22 cellular contexts compared by ENCODE assay signal in the genomic region with DNA sequence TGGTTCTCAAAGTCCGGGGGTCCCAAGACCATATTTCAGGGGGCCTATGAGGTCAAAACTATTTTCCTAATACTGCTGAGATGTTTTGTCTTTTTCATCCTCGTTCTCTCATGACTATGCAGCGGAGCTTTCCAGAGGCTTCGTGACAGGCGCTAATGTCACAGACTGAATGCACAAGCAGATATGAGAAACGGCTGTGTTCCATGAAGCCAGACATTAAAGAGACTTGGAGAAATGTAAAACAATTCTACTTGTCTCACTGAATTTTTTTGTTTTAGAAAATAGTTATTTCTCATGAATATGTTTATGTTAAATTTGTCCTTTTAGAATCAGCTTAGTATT. TPM values are rescaled to one million over a fixed set of nuclear protein-coding genes. Genes with fewer than 3 reads are reported as not detected.
A peak's percentile ranks its signal among the peaks of the same experiment; 100 is the strongest.
DNase-seq lines count a peak whose midpoint lies in the region; ATAC-seq and TF ChIP-seq lines count a peak whose summit lies in the region.
"Had no signal": no experiment of that assay in that cellular context is flagged by ENCODE, and none has a peak within 500 bp of the region (broad histone marks: within the 10 kb centered on the region; RNA-seq: fewer than 3 reads in every experiment).

No MANE protein-coding gene starts in this region.

- H2AFZ ChIP-seq in Karpas-422 (ENCODE audit: low read length): 0 out of 2 replicates have a peak overlapping the region, but pooled peaks have one; percentile 78
- no peak overlapping the region for H2AFZ ChIP-seq in osteoblast (ENCODE audit: low read length)
- H2AFZ ChIP-seq: GM23338 had no signal

- H3K27me3 ChIP-seq in BLaER1: no peaks in the 10 kb centered on the region
- no peaks in the 10 kb centered on the region for H3K27me3 ChIP-seq in Karpas-422 (ENCODE audit: low read length)
- H3K27me3 ChIP-seq in osteoblast (ENCODE audit: insufficient read depth, low read length): no peaks in the 10 kb centered on the region
- H3K27me3 ChIP-seq: MG63, SJCRH30 had no signal

- H3K27ac ChIP-seq in BLaER1 (no peak overlapping the region), Karpas-422 (ENCODE audit: low read length) (peak overlapping the region; percentile 68), cingulate gyrus (ENCODE audit: low read depth, low read length) (peak overlapping the region; percentile 39), osteoblast (ENCODE audit: low read depth, low read length) (no peak overlapping the region)
- H3K27ac ChIP-seq: SJCRH30 had no signal

- H4K20me1 ChIP-seq in BLaER1: no peaks in the 10 kb centered on the region
- H4K20me1 ChIP-seq in Karpas-422 (ENCODE audit: insufficient read depth, low read depth, low read length): no peaks in the 10 kb centered on the region
- no peaks in the 10 kb centered on the region for H4K20me1 ChIP-seq in osteoblast (ENCODE audit: insufficient read depth, low read length)

- H3K4me1 ChIP-seq in BLaER1 (peaks cover 70% of the 10 kb centered on the region), Karpas-422 (ENCODE audit: low read length) (peaks cover 70% of the 10 kb centered on the region), osteoblast (ENCODE audit: insufficient read depth, low read length) (peaks cover 28% of the 10 kb centered on the region)

- DNase-seq in Karpas-422 (no peak), osteoblast (ENCODE audit: insufficient read length, low spot score, missing footprints) (no peak), OCI-M1 (lab: John Stamatoyannopoulos, UW) (no peak)
- DNase-seq in activated T-cell treated with anti-CD3 and anti-CD28 coated beads, Interleukin-2, amount 50 U/mL, for 48 hours: no peak
- DNase-seq: CD4-positive, alpha-beta T cell; COR-L47; DMS79; MG63; NCI-H1694 treated with DMSO at 0.1 percent for 48 hours; NCI-H2081 treated with DMSO at 0.1 percent for 48 hours; NCI-H446 treated with DMSO at 0.1 percent for 48 hours; NCI-H526 treated with DMSO at 0.1 percent for 48 hours; NK-92 treated with Interleukin-12 subunit alpha and Interleukin-12 subunit beta, amount 100 ng/mL, for 24 hours had no signal

- H3K9ac ChIP-seq in BLaER1: no peak overlapping the region
- H3K9ac ChIP-seq in Karpas-422 (ENCODE audit: low read length): peak overlapping the region; percentile 47

- peaks cover 15% of the 10 kb centered on the region for H3K36me3 ChIP-seq in BLaER1
- H3K36me3 ChIP-seq in Karpas-422 (ENCODE audit: insufficient read depth, low read length): 0 out of 2 replicates have a peak, but pooled peaks cover 3% of the 10 kb centered on the region
- peaks cover 4% of the 10 kb centered on the region for H3K36me3 ChIP-seq in osteoblast (ENCODE audit: insufficient read depth, low read length)
- H3K36me3 ChIP-seq: HAP-1, MG63, SJCRH30 had no signal

- no peak for ATAC-seq in GM19324 (IDR thresholded peaks at IDR 0.05; ENCODE audit: low FRiP score, unreplicated experiment)
- ATAC-seq: GM23338 had no signal

- H3K79me2 ChIP-seq in Karpas-422 (ENCODE audit: low read length) (no peaks in the 10 kb centered on the region), osteoblast (ENCODE audit: insufficient read depth, low read length) (no peaks in the 10 kb centered on the region)

- TF ChIP-seq CTCF in osteoblast (IDR thresholded peaks at IDR 0.05; ENCODE audit: extremely low read depth, low read depth, low read length): no peak

- H3K9me3 ChIP-seq in BLaER1: peaks cover 2% of the 10 kb centered on the region
- no peaks in the 10 kb centered on the region for H3K9me3 ChIP-seq in Karpas-422 (ENCODE audit: low read length)
- H3K9me3 ChIP-seq in osteoblast (ENCODE audit: low read depth, low read length): no peaks in the 10 kb centered on the region
- H3K9me3 ChIP-seq: HAP-1, MG63, SJCRH30 had no signal

- H3K4me3 ChIP-seq in BLaER1: no peak overlapping the region
- H3K4me3 ChIP-seq in Karpas-422 (ENCODE audit: low read length): peak overlapping the region; percentile 50; the same call in 1 of the 2 replicates
- no peak overlapping the region for H3K4me3 ChIP-seq in osteoblast (ENCODE audit: insufficient read depth, low read length)
- H3K4me3 ChIP-seq: GM23338, HAP-1, MG63, SJCRH30 had no signal

- H3K4me2 ChIP-seq in BLaER1 (peak overlapping the region; percentile 41), Karpas-422 (ENCODE audit: low read depth, low read length, poor library complexity, severe bottlenecking) (peak overlapping the region; percentile 68), osteoblast (ENCODE audit: insufficient read depth, low read length) (peak overlapping the region; percentile 49)
- H3K4me2 ChIP-seq: GM23338 had no signal

- H3K9me2 ChIP-seq in Karpas-422 (replicated peaks; ENCODE audit: insufficient read depth, low read length): no peaks in the 10 kb centered on the region

RNA-seq across cellular contexts. Expression of a gene that starts 10.3 kb away (rescaled TPM):
- total RNA-seq in Karpas-422 (2014; rRNA removed; shearing (Covaris generic); ENCODE audit: low replicate concordance): 17.1 and 63.1 TPM in 2 replicates
- total RNA-seq in osteoblast: 2.5 and 5.9 TPM in 2 replicates

RNA-seq across cellular contexts. Expression of a gene that starts 10.5 kb away (rescaled TPM):
- 204 and 298 TPM in 2 replicates for total RNA-seq in Karpas-422 (2014; rRNA removed; shearing (Covaris generic); ENCODE audit: low replicate concordance)
- total RNA-seq in osteoblast: 364 and 410 TPM in 2 replicates

RNA-seq across cellular contexts. Expression of a gene that starts 56.1 kb away (rescaled TPM):
- total RNA-seq in Karpas-422 (2014; rRNA removed; shearing (Covaris generic); ENCODE audit: low replicate concordance): not detected in 2 replicates
- not detected in 2 replicates for total RNA-seq in osteoblast
- total RNA-seq: B cell; CD4-positive, alpha-beta T cell; LHCN-M2; SJCRH30; T-helper 1 cell treated with Interleukin-12 subunit alpha and Interleukin-12 subunit beta and Interleukin-4 antibody, amounts not matched to agents 30 ng/mL and 1 ng/mL, for 36 hours had no signal

Comparison
In these comparisons a context has a peak if more than half of its experiments do, and no peak if none do; other contexts are left out.
1. H3K27ac ChIP-seq: peak in Karpas-422 (single experiment) and cingulate gyrus (single experiment); none in BLaER1 (single experiment) and osteoblast (single experiment).
2. Peak in every context shown above with its lines, with median percentiles within 50 percentile points of each other: H3K4me2 ChIP-seq.